Comparison of ENCODE assay signal across 30 cellular contexts in genomic region chr5:78251663-78252284, GRCh38.
"Had no signal": no experiment of that assay in that cellular context is flagged by ENCODE, and none has a peak within 500 bp of the region (broad histone marks: within the 10 kb centered on the region; RNA-seq: fewer than 3 reads in every experiment).

No MANE protein-coding gene starts in this region.

- H3K36me3 ChIP-seq: ascending aorta had no signal

- H3K9me3 ChIP-seq: ascending aorta had no signal

- H3K27me3 ChIP-seq: ascending aorta had no signal

- H3K4me3 ChIP-seq: ascending aorta, PC-9 had no signal

- DNase-seq: activated CD4-positive, alpha-beta T cell treated with anti-CD3 and anti-CD28 coated beads for 36 hours; activated CD4-positive, alpha-beta T cell treated with anti-CD3 and anti-CD28 coated beads, Interleukin-2, amount 10 ng/mL, durations not matched to agents 7 days and 5 days; activated CD4-positive, alpha-beta T cell treated with anti-CD3 and anti-CD28 coated beads, Interleukin-2, amount 50 U/mL, for 48 hours; activated CD8-positive, alpha-beta T cell treated with anti-CD3 and anti-CD28 coated beads, Interleukin-2, amount 10 ng/mL, durations not matched to agents 7 days and 5 days; activated gamma-delta T cell; activated naive CD4-positive, alpha-beta T cell treated with Interleukin-2 at 50 U/mL for 16 hours; activated naive CD8-positive, alpha-beta T cell treated with anti-CD3 and anti-CD28 coated beads, Interleukin-2, amount 10 ng/mL, durations not matched to agents 7 days and 5 days; activated T-cell treated with anti-CD3 and anti-CD28 coated beads, Interleukin-2, amount 50 U/mL, for 24 hours; amygdala; NCI-H1092 treated with DMSO at 0.1 percent for 48 hours; NCI-H1417; NCI-H146; NCI-H187; NCI-H2029 treated with DMSO at 0.1 percent for 48 hours; NCI-H2107; NCI-H2171; NCI-H510A; NCI-H526; NCI-H748 treated with DMSO at 0.1 percent for 48 hours; PC-9; SIG-M5; T-helper 1 cell; T1000 had no signal

- H2AFZ ChIP-seq: PC-9 had no signal

- H3K27ac ChIP-seq: ascending aorta, PC-9, RWPE1 had no signal

- H3K4me1 ChIP-seq: ascending aorta had no signal

- H3K4me2 ChIP-seq: PC-9 had no signal

- ATAC-seq: activated CD4-positive, alpha-beta T cell treated with anti-CD3 and anti-CD28 coated beads for 36 hours; activated CD4-positive, CD25-positive, alpha-beta regulatory T cell treated with anti-CD3 and anti-CD28 coated beads, Interleukin-2, amount 50 U/mL, for 24 hours; activated CD8-positive, alpha-beta T cell treated with anti-CD3 and anti-CD28 coated beads, Interleukin-2, amount 10 ng/mL, durations not matched to agents 7 days and 5 days; Right ventricle myocardium inferior; SK-N-SH treated with all-trans-retinoic acid at 6 μM for 48 hours had no signal

- FAIRE-seq: RCC 7860, TTC549 had no signal
